In the genomic region with DNA sequence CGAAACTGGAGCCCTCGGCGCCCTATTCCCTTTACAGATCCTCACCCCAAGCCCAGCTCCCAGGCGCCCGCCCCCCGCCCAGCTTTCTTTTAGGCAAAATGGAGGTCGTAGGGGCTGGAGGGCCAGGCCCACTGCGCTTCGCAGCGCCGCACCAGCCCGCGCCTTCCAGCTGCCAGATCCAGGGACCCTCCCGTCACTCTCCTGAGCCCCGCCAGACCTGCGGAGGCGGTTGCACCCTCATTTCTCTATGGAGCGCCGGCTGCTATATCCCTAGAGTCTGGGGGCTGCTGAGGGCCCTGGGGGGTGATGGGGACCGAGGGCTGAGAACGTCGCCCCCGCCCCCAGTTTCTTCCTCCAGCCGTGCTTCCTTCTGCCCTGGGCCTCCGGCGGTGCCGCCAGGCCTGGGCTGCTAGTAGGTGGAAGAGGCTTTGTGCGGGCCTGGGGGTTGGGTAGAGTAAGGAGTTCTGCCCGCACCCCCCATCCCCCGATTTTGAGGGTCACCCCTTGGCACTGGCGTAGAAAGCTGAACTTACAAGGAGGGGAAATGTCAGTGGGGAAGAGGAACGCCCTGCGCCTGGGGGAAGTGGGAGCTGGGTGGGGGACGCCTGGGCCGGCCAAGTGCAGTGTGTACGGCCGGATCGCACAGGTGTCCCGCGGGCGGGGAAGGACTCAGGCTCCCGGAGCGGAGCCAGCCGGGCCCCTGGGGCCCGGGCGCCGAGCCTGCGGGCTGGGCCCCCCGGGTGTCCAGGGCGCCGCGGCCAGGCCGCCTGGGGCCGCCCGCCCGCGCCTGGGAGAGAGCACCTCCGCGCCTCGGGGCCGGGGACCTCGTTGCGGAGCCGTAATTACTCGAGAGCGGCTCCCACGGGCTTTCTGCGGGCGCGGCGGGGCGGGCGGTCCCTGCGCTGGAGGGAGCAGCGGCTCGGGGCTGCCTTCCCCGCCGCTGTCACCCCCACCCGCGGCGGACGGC, we compare ENCODE assay signal across 8 cellular contexts. TPM values are rescaled to one million over a fixed set of nuclear protein-coding genes. Genes with fewer than 3 reads are reported as not detected.
A peak's percentile ranks its signal among the peaks of the same experiment; 100 is the strongest.
DNase-seq lines count a peak whose midpoint lies in the region; ATAC-seq and TF ChIP-seq lines count a peak whose summit lies in the region.

No MANE protein-coding gene starts in this region.

- H3K36me3 Mint-ChIP-seq in activated CD8-positive, alpha-beta memory T cell treated with anti-CD3 and anti-CD28 coated beads, Interleukin-2, amount 10 ng/mL, durations not matched to agents 7 days and 5 days, result peaks cover 23% of the 10 kb centered on the region
- peaks cover 0 to 28% (median 0%) of the 10 kb centered on the region in 3 donors for H3K36me3 Mint-ChIP-seq in naive thymus-derived CD8-positive, alpha-beta T cell

- H3K4me3 Mint-ChIP-seq in activated CD8-positive, alpha-beta memory T cell treated with anti-CD3 and anti-CD28 coated beads, Interleukin-2, amount 10 ng/mL, durations not matched to agents 7 days and 5 days, result peak overlapping the region; percentile 93
- peak overlapping the region; percentile 94 to 97 (median 96) for H3K4me3 Mint-ChIP-seq in naive thymus-derived CD8-positive, alpha-beta T cell

- H4K20me1 ChIP-seq in BLaER1 treated with 17β-estradiol and CSF1 and Interleukin-3, amounts not matched to agents 10 nM and 100 nM, result peaks cover 44 to 52% (median 47%) of the 10 kb centered on the region in 11 experiments

- H3K9ac ChIP-seq in BLaER1 treated with 17β-estradiol and CSF1 and Interleukin-3, amounts not matched to agents 10 nM and 100 nM, result peak overlapping the region; percentile 90 to 98 (median 95)

- POLR2A ChIA-PET in naive thymus-derived CD8-positive, alpha-beta T cell (lab: Charles Lee), result interaction anchor here (0.5 to 11.9 kb wide), 16 partner anchors 9 to 246 kb away, joined by 3 to 170 read pairs (median 6); a partner anchor contains a TSS

- peak overlapping the region; percentile 86 to 100 (median 96) for H3K4me3 ChIP-seq in BLaER1 treated with 17β-estradiol and CSF1 and Interleukin-3, amounts not matched to agents 10 nM and 100 nM
- peak overlapping the region; percentile 96 for H3K4me3 ChIP-seq in epithelial cell of proximal tubule (ENCODE audit: low read depth, low read length)

- H3K4me1 ChIP-seq in BLaER1 treated with 17β-estradiol and CSF1 and Interleukin-3, amounts not matched to agents 10 nM and 100 nM, result peaks cover 16 to 49% (median 31%) of the 10 kb centered on the region in 10 experiments

- TF ChIP-seq CTCF in epithelial cell of proximal tubule (conservative IDR thresholded peaks at IDR 0.05; ENCODE audit: low read depth, low read length), result no peak

- H3K27ac ChIP-seq in BLaER1 treated with 17β-estradiol and CSF1 and Interleukin-3, amounts not matched to agents 10 nM and 100 nM, result peak overlapping the region; percentile 91 to 97 (median 93)

- DNase-seq in HT-29 (ENCODE audit: low spot score) (peak; percentile 47), epithelial cell of proximal tubule (ENCODE audit: low read depth) (no peak), hepatic stellate cell (ENCODE audit: low spot score) (no peak)
- peak; percentile 50 for DNase-seq in activated CD8-positive, alpha-beta memory T cell treated with anti-CD3 and anti-CD28 coated beads, Interleukin-2, amount 10 ng/mL, durations not matched to agents 7 days and 5 days
- DNase-seq in naive thymus-derived CD8-positive, alpha-beta T cell, result peak in 6 of 10 donors; percentile 36 to 61 (median 50)
- no peak for DNase-seq in effector CD4-positive, alpha-beta T cell

- H3K9me3 ChIP-seq in BLaER1 treated with 17β-estradiol and CSF1 and Interleukin-3, amounts not matched to agents 10 nM and 100 nM (replicated peaks in 1 of 11), result no peaks in the 10 kb centered on the region

- peak; percentile 0 for ATAC-seq in activated CD8-positive, alpha-beta memory T cell treated with anti-CD3 and anti-CD28 coated beads, Interleukin-2, amount 10 ng/mL, durations not matched to agents 7 days and 5 days
- ATAC-seq in naive thymus-derived CD8-positive, alpha-beta T cell, result peak; percentile 7 to 9
- ATAC-seq in HG03139 (IDR thresholded peaks at IDR 0.05; ENCODE audit: unreplicated experiment), result no peak

- H3K9me3 Mint-ChIP-seq in activated CD8-positive, alpha-beta memory T cell treated with anti-CD3 and anti-CD28 coated beads, Interleukin-2, amount 10 ng/mL, durations not matched to agents 7 days and 5 days (ENCODE audit: low read depth), result no peaks in the 10 kb centered on the region
- H3K9me3 Mint-ChIP-seq in naive thymus-derived CD8-positive, alpha-beta T cell, result no peaks in the 10 kb centered on the region

- H3K27me3 Mint-ChIP-seq in activated CD8-positive, alpha-beta memory T cell treated with anti-CD3 and anti-CD28 coated beads, Interleukin-2, amount 10 ng/mL, durations not matched to agents 7 days and 5 days, result peaks cover 2% of the 10 kb centered on the region
- H3K27me3 Mint-ChIP-seq in naive thymus-derived CD8-positive, alpha-beta T cell, result no peaks in the 10 kb centered on the region

- peak overlapping the region; percentile 63 to 96 (median 85) for H3K4me2 ChIP-seq in BLaER1 treated with 17β-estradiol and CSF1 and Interleukin-3, amounts not matched to agents 10 nM and 100 nM

- peak overlapping the region; percentile 89 for H3K27ac Mint-ChIP-seq in activated CD8-positive, alpha-beta memory T cell treated with anti-CD3 and anti-CD28 coated beads, Interleukin-2, amount 10 ng/mL, durations not matched to agents 7 days and 5 days
- peak overlapping the region; percentile 84 to 99 (median 97) for H3K27ac Mint-ChIP-seq in naive thymus-derived CD8-positive, alpha-beta T cell

- peaks cover 18% of the 10 kb centered on the region for H3K4me1 Mint-ChIP-seq in activated CD8-positive, alpha-beta memory T cell treated with anti-CD3 and anti-CD28 coated beads, Interleukin-2, amount 10 ng/mL, durations not matched to agents 7 days and 5 days
- peaks cover 8 to 31% (median 29%) of the 10 kb centered on the region in 4 donors for H3K4me1 Mint-ChIP-seq in naive thymus-derived CD8-positive, alpha-beta T cell

- H3K27me3 ChIP-seq in BLaER1 treated with 17β-estradiol and CSF1 and Interleukin-3, amounts not matched to agents 10 nM and 100 nM, result no peaks in the 10 kb centered on the region

- peaks cover 34 to 35% (median 35%) of the 10 kb centered on the region in 11 experiments for H3K36me3 ChIP-seq in BLaER1 treated with 17β-estradiol and CSF1 and Interleukin-3, amounts not matched to agents 10 nM and 100 nM

- CTCF ChIA-PET in activated CD8-positive, alpha-beta memory T cell treated with anti-CD3 and anti-CD28 coated beads, Interleukin-2, amount 10 ng/mL, durations not matched to agents 7 days and 5 days (lab: Charles Lee), result interaction anchor here (1.0 to 11.5 kb wide), 6 partner anchors 18 to 178 kb away, joined by 3 to 91 read pairs (median 5); a partner anchor contains a TSS

RNA-seq across cellular contexts. Expression of a gene that starts 1.2 kb away (rescaled TPM):
- total RNA-seq in HT-29 (2014; rRNA removed; shearing (Covaris generic)), result 272 and 317 TPM in 2 replicates
- 100 to 1,000 TPM; 243 to 271 TPM for total RNA-seq in activated CD8-positive, alpha-beta memory T cell treated with anti-CD3 and anti-CD28 coated beads, Interleukin-2, amount 10 ng/mL, durations not matched to agents 7 days and 5 days
- 245 and 295 TPM in 2 replicates for total RNA-seq in epithelial cell of proximal tubule
- total RNA-seq in naive thymus-derived CD8-positive, alpha-beta T cell, result 100 to 1,000 TPM; 117 to 118 TPM
- 10 to 100 TPM; 34.8 to 42.4 (median 42.1) TPM for polyA plus RNA-seq in naive thymus-derived CD8-positive, alpha-beta T cell

RNA-seq across cellular contexts. Expression of a gene that starts 18.5 kb away (rescaled TPM):
- 0.13 TPM in 1 of 2 replicates, not detected in the other for total RNA-seq in HT-29 (2014; rRNA removed; shearing (Covaris generic))
- not detected for total RNA-seq in activated CD8-positive, alpha-beta memory T cell treated with anti-CD3 and anti-CD28 coated beads, Interleukin-2, amount 10 ng/mL, durations not matched to agents 7 days and 5 days
- total RNA-seq in epithelial cell of proximal tubule, result not detected in 2 replicates
- total RNA-seq in naive thymus-derived CD8-positive, alpha-beta T cell, result not detected
- not detected for polyA plus RNA-seq in naive thymus-derived CD8-positive, alpha-beta T cell

RNA-seq across cellular contexts. Expression of a gene that starts 19.3 kb away (rescaled TPM):
- 44.6 and 46.9 TPM in 2 replicates for total RNA-seq in HT-29 (2014; rRNA removed; shearing (Covaris generic))
- 10 to 100 TPM; 47.1 to 53.4 TPM for total RNA-seq in activated CD8-positive, alpha-beta memory T cell treated with anti-CD3 and anti-CD28 coated beads, Interleukin-2, amount 10 ng/mL, durations not matched to agents 7 days and 5 days
- 8.5 and 14.1 TPM in 2 replicates for total RNA-seq in epithelial cell of proximal tubule
- 100 to 1,000 TPM; 118 to 122 TPM for total RNA-seq in naive thymus-derived CD8-positive, alpha-beta T cell
- 1 to 10 TPM in 2 of 3 donors, under 1 TPM in 1; 0.83 to 3.0 (median 1.0) TPM for polyA plus RNA-seq in naive thymus-derived CD8-positive, alpha-beta T cell

RNA-seq across cellular contexts. Expression of a gene that starts 31.2 kb away (rescaled TPM):
- 222 and 231 TPM in 2 replicates for total RNA-seq in HT-29 (2014; rRNA removed; shearing (Covaris generic))
- 10 to 100 TPM; 43.6 to 53.4 TPM for total RNA-seq in activated CD8-positive, alpha-beta memory T cell treated with anti-CD3 and anti-CD28 coated beads, Interleukin-2, amount 10 ng/mL, durations not matched to agents 7 days and 5 days
- 42.7 and 79.3 TPM in 2 replicates for total RNA-seq in epithelial cell of proximal tubule
- total RNA-seq in naive thymus-derived CD8-positive, alpha-beta T cell, result 10 to 100 TPM; 16.9 to 17.5 TPM
- polyA plus RNA-seq in naive thymus-derived CD8-positive, alpha-beta T cell, result 10 to 100 TPM; 32.6 to 41.7 (median 33.0) TPM

RNA-seq across cellular contexts. Expression of a gene that starts 33.4 kb away (rescaled TPM):
- total RNA-seq in HT-29 (2014; rRNA removed; shearing (Covaris generic)), result 1.2 and 1.7 TPM in 2 replicates
- total RNA-seq in activated CD8-positive, alpha-beta memory T cell treated with anti-CD3 and anti-CD28 coated beads, Interleukin-2, amount 10 ng/mL, durations not matched to agents 7 days and 5 days, result 10 to 100 TPM; 11.1 to 18.6 TPM
- total RNA-seq in epithelial cell of proximal tubule, result 1.1 and 5.9 TPM in 2 replicates
- total RNA-seq in naive thymus-derived CD8-positive, alpha-beta T cell, result 1 to 10 TPM; 2.6 to 5.9 TPM
- polyA plus RNA-seq in naive thymus-derived CD8-positive, alpha-beta T cell, result 1 to 10 TPM in 1 of 3 donors, under 1 TPM in 2; 0.51 to 1.3 (median 0.79) TPM

Comparison
In these comparisons a context has a peak if more than half of its experiments do, and no peak if none do; other contexts are left out.
1. DNase-seq: peak in HT-29 (single experiment), activated CD8-positive, alpha-beta memory T cell treated with anti-CD3 and anti-CD28 coated beads, Interleukin-2, amount 10 ng/mL, durations not matched to agents 7 days and 5 days (single experiment) and naive thymus-derived CD8-positive, alpha-beta T cell (6 of 10); none in epithelial cell of proximal tubule (single experiment), effector CD4-positive, alpha-beta T cell (single experiment) and hepatic stellate cell (single experiment).